ENCODE assay signal across 9 cellular contexts in the genomic region with DNA sequence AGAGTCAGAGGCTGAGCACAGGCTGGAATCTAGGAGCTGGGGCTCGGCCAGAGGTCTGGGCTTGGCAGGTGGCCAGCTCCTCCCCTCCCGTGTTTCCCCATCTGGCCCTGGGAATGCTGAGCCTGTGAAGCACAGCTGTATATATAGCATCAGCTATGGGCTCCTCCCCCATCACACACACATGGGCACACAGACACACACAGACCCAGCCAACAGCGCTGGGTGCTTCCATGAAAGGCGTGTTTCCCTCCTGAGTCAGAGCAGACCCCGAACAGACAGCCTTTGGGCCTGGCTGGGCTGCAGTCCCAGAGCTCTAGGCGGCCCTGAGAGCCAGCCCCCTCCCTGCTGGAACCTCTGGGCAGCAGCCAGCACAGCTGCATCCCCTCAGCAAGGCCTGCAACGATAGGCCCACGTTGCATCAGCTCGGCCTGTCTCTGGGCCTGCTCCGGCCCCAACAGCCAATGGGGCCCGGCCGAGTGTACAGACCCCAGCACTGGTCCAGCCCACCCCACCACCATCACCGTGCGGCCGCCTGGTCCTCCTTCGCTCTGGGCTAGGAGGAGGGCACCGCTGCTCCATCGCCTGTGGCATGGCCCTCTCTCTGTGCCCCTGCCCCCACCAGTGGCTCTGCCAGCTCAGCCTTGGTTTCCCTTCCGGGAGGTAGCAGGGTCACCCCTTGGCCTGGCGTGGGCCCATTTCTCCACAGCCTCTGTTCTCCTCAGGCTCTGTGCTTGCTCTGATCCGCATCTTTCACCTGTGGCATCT. TPM values are rescaled to one million over a fixed set of nuclear protein-coding genes. Genes with fewer than 3 reads are reported as not detected.
DNase-seq lines count a peak whose midpoint lies in the region; ATAC-seq and FAIRE-seq lines count a peak whose summit lies in the region.
"Had no signal": no experiment of that assay in that cellular context is flagged by ENCODE, and none has a peak within 500 bp of the region (broad histone marks: within the 10 kb centered on the region; RNA-seq: fewer than 3 reads in every experiment).

No MANE protein-coding gene starts in this region.

- DNase-seq in NCI-H82 (lab: John Stamatoyannopoulos, UW) (peak; percentile 84), mesenteric fat pad (ENCODE audit: low spot score) (peak; percentile 93)
- DNase-seq in stimulated activated CD4-positive, alpha-beta T cell treated with anti-CD3 and anti-CD28 coated beads, Interleukin-4, amount 100 ng/mL, for 1 hour: no peak
- no peak for DNase-seq in activated effector memory CD4-positive, alpha-beta T cell treated with Interleukin-2 at 50 U/mL for 16 hours
- DNase-seq: activated naive CD8-positive, alpha-beta T cell treated with anti-CD3 and anti-CD28 coated beads, Interleukin-2, amount 10 ng/mL, durations not matched to agents 7 days and 5 days had no signal

- H3K9me3 ChIP-seq in BLaER1 treated with 17β-estradiol and CSF1 and Interleukin-3, amounts not matched to agents 10 nM and 100 nM (replicated peaks in 1 of 11): peaks cover 0 to under 1% (median 0%) of the 10 kb centered on the region in 11 experiments; a peak in 1 of 22 replicates

- H3K9ac ChIP-seq in BLaER1 treated with 17β-estradiol and CSF1 and Interleukin-3, amounts not matched to agents 10 nM and 100 nM: peak overlapping the region in 7 of 11 experiments; percentile 6 to 66 (median 46); a peak in 11 of 22 replicates

- no peak overlapping the region for H3K4me3 ChIP-seq in BLaER1 treated with 17β-estradiol and CSF1 and Interleukin-3, amounts not matched to agents 10 nM and 100 nM
- no peak overlapping the region for H3K4me3 ChIP-seq in urinary bladder (ENCODE audit: low read depth, low read length)

- 15% methylated on average over 21 of the region's 21 CpGs for WGBS in urinary bladder

- no peaks in the 10 kb centered on the region for H4K20me1 ChIP-seq in BLaER1 treated with 17β-estradiol and CSF1 and Interleukin-3, amounts not matched to agents 10 nM and 100 nM

- peak overlapping the region in 8 of 11 experiments; percentile 23 to 71 (median 48); a peak in 16 of 22 replicates for H3K27ac ChIP-seq in BLaER1 treated with 17β-estradiol and CSF1 and Interleukin-3, amounts not matched to agents 10 nM and 100 nM
- peak overlapping the region; percentile 80 for H3K27ac ChIP-seq in urinary bladder (ENCODE audit: low read depth)

- no peak for ATAC-seq in HG02870 (IDR thresholded peaks at IDR 0.05; ENCODE audit: unreplicated experiment)

- peak overlapping the region; percentile 23 to 74 (median 57) for H3K4me2 ChIP-seq in BLaER1 treated with 17β-estradiol and CSF1 and Interleukin-3, amounts not matched to agents 10 nM and 100 nM

- H3K27me3 ChIP-seq in BLaER1 treated with 17β-estradiol and CSF1 and Interleukin-3, amounts not matched to agents 10 nM and 100 nM: no peaks in the 10 kb centered on the region

- FAIRE-seq in endometrium (lab: Jason Lieb, UNC): peak; percentile 96

- H3K36me3 ChIP-seq in BLaER1 treated with 17β-estradiol and CSF1 and Interleukin-3, amounts not matched to agents 10 nM and 100 nM: no peaks in the 10 kb centered on the region
- no peaks in the 10 kb centered on the region for H3K36me3 ChIP-seq in urinary bladder (ENCODE audit: insufficient read depth)

- H3K4me1 ChIP-seq in BLaER1 treated with 17β-estradiol and CSF1 and Interleukin-3, amounts not matched to agents 10 nM and 100 nM: peaks cover 16 to 45% (median 31%) of the 10 kb centered on the region in 10 experiments
- no peaks in the 10 kb centered on the region for H3K4me1 ChIP-seq in urinary bladder (ENCODE audit: insufficient read depth)

RNA-seq across cellular contexts. Expression of a gene that starts 7.6 kb away (rescaled TPM):
- 309 TPM for total RNA-seq in mesenteric fat pad
- 489 TPM for total RNA-seq in urinary bladder
- 217 TPM for polyA plus RNA-seq in urinary bladder

RNA-seq across cellular contexts. Expression of a gene that starts 28.7 kb away (rescaled TPM):
- total RNA-seq in mesenteric fat pad: 46.2 TPM
- total RNA-seq in urinary bladder: 8.7 TPM
- polyA plus RNA-seq in urinary bladder: 17.9 TPM

Comparison
In these comparisons a context has a peak if more than half of its experiments do, and no peak if none do; other contexts are left out.
1. DNase-seq: peak in NCI-H82 (single experiment) and mesenteric fat pad (single experiment); none in stimulated activated CD4-positive, alpha-beta T cell treated with anti-CD3 and anti-CD28 coated beads, Interleukin-4, amount 100 ng/mL, for 1 hour (single experiment) and activated effector memory CD4-positive, alpha-beta T cell treated with Interleukin-2 at 50 U/mL for 16 hours (single experiment).